In the genomic region with DNA sequence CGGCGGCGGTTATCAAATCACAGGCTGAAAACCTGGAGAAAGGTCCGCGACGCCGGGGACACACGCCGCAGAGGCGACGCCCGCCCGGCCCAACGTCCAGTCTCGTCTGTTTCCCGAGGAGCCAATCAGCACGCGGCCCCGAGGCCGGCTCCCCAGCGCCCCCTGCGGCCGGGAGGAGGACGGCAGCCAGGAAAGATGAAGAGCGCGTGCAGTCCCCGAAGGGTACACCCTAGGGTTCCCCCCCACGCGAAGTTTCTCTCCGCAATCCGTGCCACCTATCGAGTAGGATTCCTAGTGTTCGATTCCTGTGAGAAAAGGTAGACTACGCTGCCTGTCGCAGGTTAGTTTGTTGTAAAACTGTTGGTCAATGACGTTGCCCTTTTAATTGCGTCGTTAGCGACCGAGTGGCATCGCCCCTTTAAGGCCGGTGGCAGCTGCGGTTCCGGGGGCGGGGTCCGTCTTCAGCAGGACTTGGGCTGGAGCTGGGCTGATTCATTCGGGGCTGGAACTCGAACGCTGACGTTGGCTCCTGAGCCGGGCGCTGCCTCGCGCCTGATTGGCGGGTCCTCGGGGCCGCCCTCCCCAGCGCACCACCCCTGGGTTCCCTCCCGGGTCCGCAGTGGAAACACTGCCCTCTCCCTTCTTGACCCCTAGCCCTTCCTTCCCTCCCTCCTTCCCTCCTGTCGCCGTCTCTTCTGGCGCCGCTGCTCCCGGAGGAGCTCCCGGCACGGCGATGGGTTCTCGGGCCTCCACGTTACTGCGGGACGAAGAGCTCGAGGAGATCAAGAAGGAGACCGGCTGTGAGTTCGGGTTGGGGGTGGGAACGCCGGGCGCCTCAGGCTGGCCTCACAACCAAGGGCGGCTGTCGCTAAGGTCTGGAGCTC, we compare ENCODE assay signal across 8 cellular contexts. TPM values are rescaled to one million over a fixed set of nuclear protein-coding genes. Genes with fewer than 3 reads are reported as not detected.
DNase-seq lines count a peak whose midpoint lies in the region; TF ChIP-seq lines count a peak whose summit lies in the region.

A gene (plus strand): TSS at position 619 of the 884 bp plus-strand sequence. CDS start 115 bp downstream, at position 734.
A gene with protein sequence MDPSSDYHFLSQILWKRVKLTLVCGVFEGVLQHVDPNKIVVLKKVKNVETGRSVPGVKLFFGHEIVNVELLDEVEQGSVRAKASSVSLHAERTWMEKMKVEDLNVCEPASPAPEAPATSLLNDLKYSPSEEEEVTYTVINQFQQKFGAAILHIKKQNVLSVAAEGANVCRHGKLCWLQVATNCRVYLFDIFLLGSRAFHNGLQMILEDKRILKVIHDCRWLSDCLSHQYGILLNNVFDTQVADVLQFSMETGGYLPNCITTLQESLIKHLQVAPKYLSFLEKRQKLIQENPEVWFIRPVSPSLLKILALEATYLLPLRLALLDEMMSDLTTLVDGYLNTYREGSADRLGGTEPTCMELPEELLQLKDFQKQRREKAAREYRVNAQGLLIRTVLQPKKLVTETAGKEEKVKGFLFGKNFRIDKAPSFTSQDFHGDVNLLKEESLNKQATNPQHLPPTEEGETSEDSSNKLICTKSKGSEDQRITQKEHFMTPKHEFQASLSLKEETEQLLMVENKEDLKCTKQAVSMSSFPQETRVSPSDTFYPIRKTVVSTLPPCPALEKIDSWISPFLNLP (minus strand): TSS at position 108 of the 884 bp plus-strand sequence. CDS start 4,182 bp downstream, outside the sequence.

- H3K27ac ChIP-seq in neutrophil (peak within 1 kb of the TSS; percentile 90), substantia nigra (ENCODE audit: low read depth, low read length, poor library complexity, severe bottlenecking) (peak within 1 kb of the TSS; percentile 74)

- H3K27me3 ChIP-seq in neutrophil: no peaks in the 10 kb centered on the region

- H3K36me3 Mint-ChIP-seq in HFFc6 (ENCODE audit: low read depth): no peaks in the 10 kb centered on the region
- H3K36me3 Mint-ChIP-seq in activated naive CD4-positive, alpha-beta T cell treated with anti-CD3 and anti-CD28 coated beads, Interleukin-2, amount 10 ng/mL, durations not matched to agents 7 days and 5 days: peaks cover 10% of the 10 kb centered on the region

- peak within 1 kb of the TSS; percentile 87 for H3K27ac Mint-ChIP-seq in HFFc6
- H3K27ac Mint-ChIP-seq in activated naive CD4-positive, alpha-beta T cell treated with anti-CD3 and anti-CD28 coated beads, Interleukin-2, amount 10 ng/mL, durations not matched to agents 7 days and 5 days: peak within 1 kb of the TSS; percentile 90

- in situ Hi-C loops in SK-MEL-5 (cut with HindIII; ENCODE audit: low pct_unique_long_range_greater_than_20kb, low sequenced_read_pairs): no loop called here

- no peaks in the 10 kb centered on the region for H3K9me3 ChIP-seq in neutrophil

- H3K4me1 Mint-ChIP-seq in HFFc6 (ENCODE audit: low read depth): peaks cover 25% of the 10 kb centered on the region
- peaks cover 37% of the 10 kb centered on the region for H3K4me1 Mint-ChIP-seq in activated naive CD4-positive, alpha-beta T cell treated with anti-CD3 and anti-CD28 coated beads, Interleukin-2, amount 10 ng/mL, durations not matched to agents 7 days and 5 days

- H3K4me3 Mint-ChIP-seq in HFFc6: peak within 1 kb of the TSS; percentile 97
- H3K4me3 Mint-ChIP-seq in activated naive CD4-positive, alpha-beta T cell treated with anti-CD3 and anti-CD28 coated beads, Interleukin-2, amount 10 ng/mL, durations not matched to agents 7 days and 5 days: peak within 1 kb of the TSS; percentile 86

- CTCF ChIA-PET in activated naive CD4-positive, alpha-beta T cell treated with anti-CD3 and anti-CD28 coated beads, Interleukin-2, amount 10 ng/mL, durations not matched to agents 7 days and 5 days (lab: Charles Lee): interaction anchor here (0.6 to 1.2 kb wide), 7 partner anchors 22 to 309 kb away, joined by 3 read pairs; a partner anchor contains a TSS

- H3K9me3 Mint-ChIP-seq in HFFc6: no peaks in the 10 kb centered on the region
- no peaks in the 10 kb centered on the region for H3K9me3 Mint-ChIP-seq in activated naive CD4-positive, alpha-beta T cell treated with anti-CD3 and anti-CD28 coated beads, Interleukin-2, amount 10 ng/mL, durations not matched to agents 7 days and 5 days

- no peaks in the 10 kb centered on the region for H3K36me3 ChIP-seq in neutrophil

- peaks cover 27 to 28% of the 10 kb centered on the region in 2 experiments for H3K4me1 ChIP-seq in neutrophil (ENCODE audit: control insufficient read depth in 1 of 2, insufficient read depth in 1 of 2, low read depth in 1 of 2, low read length in 1 of 2)

- H3K27me3 Mint-ChIP-seq in HFFc6 (ENCODE audit: insufficient read depth): no peaks in the 10 kb centered on the region; the same call in 1 of the 2 replicates
- H3K27me3 Mint-ChIP-seq in activated naive CD4-positive, alpha-beta T cell treated with anti-CD3 and anti-CD28 coated beads, Interleukin-2, amount 10 ng/mL, durations not matched to agents 7 days and 5 days: peaks cover 19% of the 10 kb centered on the region

- peak within 1 kb of the TSS; percentile 91 for H3K4me3 ChIP-seq in GM08714 (ENCODE audit: low read length)
- peak within 1 kb of the TSS; percentile 85 to 94 for H3K4me3 ChIP-seq in neutrophil (ENCODE audit: low read depth in 1 of 2, low read length in 1 of 2)

- TF ChIP-seq CTCF in HFFc6 (IDR thresholded peaks at IDR 0.05): peak; percentile 98
- TF ChIP-seq CTCF in neutrophil (IDR thresholded peaks at IDR 0.05): peak; percentile 99

- DNase-seq in HFFc6: peak; percentile 97
- peak; percentile 96 for DNase-seq in NAMALWA (ENCODE audit: low spot score)
- DNase-seq in SK-MEL-5 (ENCODE audit: low read depth, low spot score): peak; percentile 97
- peak; percentile 98 for DNase-seq in activated naive CD4-positive, alpha-beta T cell treated with anti-CD3 and anti-CD28 coated beads, Interleukin-2, amount 10 ng/mL, durations not matched to agents 7 days and 5 days
- peak; percentile 95 for DNase-seq in germinal center (ENCODE audit: low spot score)
- DNase-seq in substantia nigra (lab: John Stamatoyannopoulos, UW): peak; percentile 65 to 99 (median 96)

RNA-seq across cellular contexts. Expression of the first gene that starts in this region (rescaled TPM):
- 100 to 1,000 TPM; 104 to 131 (median 117) TPM for total RNA-seq in HFFc6 (2021; fragmentation: NEBNext Ultra II Directional; extraction: Animal tissue kit (Norgen Biotek cat#: 25700))
- total RNA-seq in SK-MEL-5 (2014; rRNA removed; shearing (Covaris generic)): 104 and 116 TPM in 2 replicates
- 67.2 and 93.9 TPM in 2 replicates for polyA plus RNA-seq in SK-MEL-5 (2015; cell fraction: cytosol; rRNA removed)
- 14.4 and 22.5 TPM in 2 replicates for polyA plus RNA-seq in SK-MEL-5 (2015; cell fraction: nucleus; rRNA removed)

RNA-seq across cellular contexts. Expression of the second gene that starts in this region (rescaled TPM):
- not detected for total RNA-seq in HFFc6 (2021; fragmentation: NEBNext Ultra II Directional; extraction: Animal tissue kit (Norgen Biotek cat#: 25700))
- 0.51 TPM in 1 of 2 replicates, not detected in the other for total RNA-seq in SK-MEL-5 (2014; rRNA removed; shearing (Covaris generic))
- 0.04 TPM in 1 of 2 replicates, not detected in the other for polyA plus RNA-seq in SK-MEL-5 (2015; cell fraction: cytosol; rRNA removed)
- 0.11 TPM in 1 of 2 replicates, not detected in the other for polyA plus RNA-seq in SK-MEL-5 (2015; cell fraction: nucleus; rRNA removed)

Comparison
In these comparisons a context has a peak if more than half of its experiments do, and no peak if none do; other contexts are left out.
1. Peak in every context shown above with its lines: DNase-seq, H3K4me3 ChIP-seq and H3K27ac ChIP-seq.